11 cellular contexts compared by ENCODE assay signal in the genomic region with DNA sequence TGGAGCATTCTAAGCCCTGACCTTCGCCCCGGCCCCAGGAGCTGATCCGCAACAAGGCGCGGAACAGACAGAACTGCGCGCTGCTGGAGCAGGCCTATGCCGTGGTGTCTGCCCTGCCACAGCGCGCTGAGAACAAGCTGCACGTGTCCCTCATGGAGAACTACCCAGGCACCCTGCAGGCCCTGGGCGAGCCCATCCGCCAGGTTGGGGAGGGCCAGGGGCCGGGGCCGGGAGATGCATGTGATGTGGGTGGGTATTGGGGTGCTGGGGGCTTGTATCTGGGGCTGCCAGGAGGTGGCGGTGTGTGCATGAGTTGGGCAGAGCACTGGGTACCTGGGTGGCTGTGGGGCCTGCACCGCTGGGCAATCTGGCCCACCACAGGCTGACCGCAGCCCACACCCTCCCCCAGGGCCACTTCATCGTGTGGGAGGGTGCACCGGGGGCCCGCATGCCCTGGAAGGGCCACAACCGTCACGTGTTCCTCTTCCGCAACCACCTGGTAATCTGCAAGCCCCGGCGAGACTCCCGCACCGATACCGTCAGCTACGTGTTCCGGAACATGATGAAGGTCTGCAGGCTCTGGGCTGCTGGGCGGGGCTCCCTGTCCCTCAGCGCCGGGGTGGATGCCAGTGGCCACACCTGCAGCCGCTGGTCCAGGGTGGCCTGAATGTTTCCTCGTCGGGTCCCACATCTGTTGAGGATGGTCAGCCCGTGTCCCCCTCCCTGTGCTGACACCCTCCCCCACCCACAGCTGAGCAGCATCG.
A peak's percentile ranks its signal among the peaks of the same experiment; 100 is the strongest.
DNase-seq lines count a peak whose midpoint lies in the region; ATAC-seq, FAIRE-seq and TF ChIP-seq lines count a peak whose summit lies in the region.
"Had no signal": no experiment of that assay in that cellular context is flagged by ENCODE, and none has a peak within 500 bp of the region (broad histone marks: within the 10 kb centered on the region; RNA-seq: fewer than 3 reads in every experiment).

No MANE protein-coding gene starts in this region.

- H3K36me3 ChIP-seq in HEK293 (ENCODE audit: control insufficient read depth in 2 of 2, insufficient read depth in 1 of 2, low read length in 2 of 2), result peaks cover 0 to 8% of the 10 kb centered on the region in 2 experiments; a peak in 1 of 3 replicates

- H3K27me3 Mint-ChIP-seq in natural killer cell treated with Interleukin-12 subunit alpha and Interleukin-12 subunit beta and Interleukin-15 and Interleukin-18, amount 100 ng/mL, for 72 hours, result no peaks in the 10 kb centered on the region
- H3K27me3 Mint-ChIP-seq: activated naive CD4-positive, alpha-beta T cell treated with anti-CD3 and anti-CD28 coated beads, Interleukin-2, amount 50 U/mL, for 24 hours; stimulated activated naive B cell treated with anti-CD40 and anti-IgM and Interleukin-4, amounts not matched to agents 10 μg/mL and 1 μg/mL and 100 μg/mL, for 72 hours had no signal

- CTCF ChIA-PET in HEK293 (lab: Yijun Ruan, JAX), result interaction anchor here (0.6 to 1.2 kb wide), 3 partner anchors 29 to 118 kb away, joined by 3 read pairs; no protein-coding TSS in a partner anchor

- no peak for ATAC-seq in natural killer cell treated with Interleukin-12 subunit alpha and Interleukin-12 subunit beta and Interleukin-15 and Interleukin-18, amount 100 ng/mL, for 72 hours
- ATAC-seq in HG03175 (IDR thresholded peaks at IDR 0.05; ENCODE audit: unreplicated experiment), result no peak
- ATAC-seq: stimulated activated naive B cell treated with anti-CD40 and anti-IgM and Interleukin-4, amounts not matched to agents 10 μg/mL and 1 μg/mL and 100 μg/mL, for 72 hours had no signal

- TF ChIP-seq CTCF in HEK293 (tag by site-specific recombination; IDR thresholded peaks at IDR 0.05) (peak; percentile 60; the same call in 1 of the 2 replicates), cardiac fibroblast (IDR thresholded peaks at IDR 0.05; ENCODE audit: low read depth, low read length) (peak; percentile 8)

- no peak overlapping the region for H3K27ac Mint-ChIP-seq in natural killer cell treated with Interleukin-12 subunit alpha and Interleukin-12 subunit beta and Interleukin-15 and Interleukin-18, amount 100 ng/mL, for 72 hours
- H3K27ac Mint-ChIP-seq: activated naive CD4-positive, alpha-beta T cell treated with anti-CD3 and anti-CD28 coated beads, Interleukin-2, amount 50 U/mL, for 24 hours; stimulated activated naive B cell treated with anti-CD40 and anti-IgM and Interleukin-4, amounts not matched to agents 10 μg/mL and 1 μg/mL and 100 μg/mL, for 72 hours had no signal

- H3K4me1 Mint-ChIP-seq in natural killer cell treated with Interleukin-12 subunit alpha and Interleukin-12 subunit beta and Interleukin-15 and Interleukin-18, amount 100 ng/mL, for 72 hours (ENCODE audit: low read depth in 2 of 2), result no peaks in the 10 kb centered on the region
- H3K4me1 Mint-ChIP-seq: activated naive CD4-positive, alpha-beta T cell treated with anti-CD3 and anti-CD28 coated beads, Interleukin-2, amount 50 U/mL, for 24 hours had no signal

- H3K4me1 ChIP-seq in HEK293 (ENCODE audit: control insufficient read depth, insufficient read depth, low read length), result no peaks in the 10 kb centered on the region

- no peak overlapping the region for H3K4me3 ChIP-seq in HEK293 (ENCODE audit: low read depth, low read length)
- H3K4me3 ChIP-seq in cardiac fibroblast (replicated peaks in 1 of 2; ENCODE audit: low read depth in 2 of 2, low read length in 2 of 2), result no peak overlapping the region

- DNase-seq in COLO668 (lab: John Stamatoyannopoulos, UW; ENCODE audit: unreplicated experiment) (peak; percentile 76), cardiac fibroblast (ENCODE audit: low read depth in 2 of 2) (peak in 1 of 2 donors; percentile 21), DMS53 (lab: John Stamatoyannopoulos, UW) (no peak), GM19239 (ENCODE audit: insufficient read length, low spot score) (no peak), COLO829 (ENCODE audit: low spot score) (no peak)
- peak; percentile 58 for DNase-seq in natural killer cell treated with Interleukin-12 subunit alpha and Interleukin-12 subunit beta and Interleukin-15 and Interleukin-18, amount 100 ng/mL, for 72 hours (ENCODE audit: low spot score)
- DNase-seq: stimulated activated naive B cell treated with anti-CD40 and anti-IgM and Interleukin-4, amounts not matched to agents 10 μg/mL and 1 μg/mL and 100 μg/mL, for 72 hours had no signal

- no peaks in the 10 kb centered on the region for H3K36me3 Mint-ChIP-seq in natural killer cell treated with Interleukin-12 subunit alpha and Interleukin-12 subunit beta and Interleukin-15 and Interleukin-18, amount 100 ng/mL, for 72 hours

- POLR2A ChIA-PET in HEK293 (lab: Yijun Ruan, JAX), result no interaction called here

- H3K4me3 Mint-ChIP-seq in natural killer cell treated with Interleukin-12 subunit alpha and Interleukin-12 subunit beta and Interleukin-15 and Interleukin-18, amount 100 ng/mL, for 72 hours, result no peak overlapping the region
- H3K4me3 Mint-ChIP-seq: activated naive CD4-positive, alpha-beta T cell treated with anti-CD3 and anti-CD28 coated beads, Interleukin-2, amount 50 U/mL, for 24 hours; stimulated activated naive B cell treated with anti-CD40 and anti-IgM and Interleukin-4, amounts not matched to agents 10 μg/mL and 1 μg/mL and 100 μg/mL, for 72 hours had no signal

- no peaks in the 10 kb centered on the region for H3K9me3 ChIP-seq in HEK293 (ENCODE audit: control insufficient read depth, insufficient read depth, low read depth, low read length)

- no peak overlapping the region for H3K27ac ChIP-seq in HEK293 (ENCODE audit: extremely low read depth, low read depth, low read length)
- H3K27ac ChIP-seq: KMS-11 had no signal

- H3K9me3 Mint-ChIP-seq in natural killer cell treated with Interleukin-12 subunit alpha and Interleukin-12 subunit beta and Interleukin-15 and Interleukin-18, amount 100 ng/mL, for 72 hours, result no peaks in the 10 kb centered on the region
- H3K9me3 Mint-ChIP-seq: activated naive CD4-positive, alpha-beta T cell treated with anti-CD3 and anti-CD28 coated beads, Interleukin-2, amount 50 U/mL, for 24 hours had no signal

- FAIRE-seq in GM19239 (lab: Jason Lieb, UNC), result no peak

TF ChIP-seq in HEK293, 187 proteins besides CTCF, POLR2A, EP300 and RAD21:
- TF ChIP-seq ZNF23 (tag by site-specific recombination; IDR thresholded peaks at IDR 0.05; ENCODE audit: borderline replicate concordance) (no peak), ZNF600 (tag by site-specific recombination; IDR thresholded peaks at IDR 0.05) (0 out of 2 replicates have a peak, but pooled peaks have one; percentile 43)
- TF ChIP-seq, protein P1, sequence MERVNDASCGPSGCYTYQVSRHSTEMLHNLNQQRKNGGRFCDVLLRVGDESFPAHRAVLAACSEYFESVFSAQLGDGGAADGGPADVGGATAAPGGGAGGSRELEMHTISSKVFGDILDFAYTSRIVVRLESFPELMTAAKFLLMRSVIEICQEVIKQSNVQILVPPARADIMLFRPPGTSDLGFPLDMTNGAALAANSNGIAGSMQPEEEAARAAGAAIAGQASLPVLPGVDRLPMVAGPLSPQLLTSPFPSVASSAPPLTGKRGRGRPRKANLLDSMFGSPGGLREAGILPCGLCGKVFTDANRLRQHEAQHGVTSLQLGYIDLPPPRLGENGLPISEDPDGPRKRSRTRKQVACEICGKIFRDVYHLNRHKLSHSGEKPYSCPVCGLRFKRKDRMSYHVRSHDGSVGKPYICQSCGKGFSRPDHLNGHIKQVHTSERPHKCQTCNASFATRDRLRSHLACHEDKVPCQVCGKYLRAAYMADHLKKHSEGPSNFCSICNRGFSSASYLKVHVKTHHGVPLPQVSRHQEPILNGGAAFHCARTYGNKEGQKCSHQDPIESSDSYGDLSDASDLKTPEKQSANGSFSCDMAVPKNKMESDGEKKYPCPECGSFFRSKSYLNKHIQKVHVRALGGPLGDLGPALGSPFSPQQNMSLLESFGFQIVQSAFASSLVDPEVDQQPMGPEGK (tag by site-specific recombination; IDR thresholded peaks at IDR 0.05), result 0 out of 2 replicates have a peak, but pooled peaks have one; percentile 32

Comparison
In these comparisons a context has a peak if more than half of its experiments do, and no peak if none do; other contexts are left out.
1. DNase-seq: peak in COLO668 (single experiment) and natural killer cell treated with Interleukin-12 subunit alpha and Interleukin-12 subunit beta and Interleukin-15 and Interleukin-18, amount 100 ng/mL, for 72 hours (single experiment); none in DMS53 (single experiment), GM19239 (single experiment) and COLO829 (single experiment).